ENCODE assay signal across 1 cellular context in genomic region chr14:61561657-61562276, GRCh38.
TF ChIP-seq lines count a peak whose summit lies in the region.

No MANE protein-coding gene starts in this region.

TF ChIP-seq in IMR-90, 13 proteins besides CTCF, POLR2A, EP300 and RAD21 (continued from another document):
- TF ChIP-seq SMC3 (IDR thresholded peaks at IDR 0.05; ENCODE audit: low read depth, low read length) (peak; percentile 26), RFX5 (IDR thresholded peaks at IDR 0.05; ENCODE audit: low read depth, low read length) (no peak), ELK1 (IDR thresholded peaks at IDR 0.05; ENCODE audit: borderline replicate concordance, low read depth, low read length) (peak; percentile 93; the same call in 1 of the 2 replicates)
